ENCODE assay signal across 1 cellular context in the genomic region with DNA sequence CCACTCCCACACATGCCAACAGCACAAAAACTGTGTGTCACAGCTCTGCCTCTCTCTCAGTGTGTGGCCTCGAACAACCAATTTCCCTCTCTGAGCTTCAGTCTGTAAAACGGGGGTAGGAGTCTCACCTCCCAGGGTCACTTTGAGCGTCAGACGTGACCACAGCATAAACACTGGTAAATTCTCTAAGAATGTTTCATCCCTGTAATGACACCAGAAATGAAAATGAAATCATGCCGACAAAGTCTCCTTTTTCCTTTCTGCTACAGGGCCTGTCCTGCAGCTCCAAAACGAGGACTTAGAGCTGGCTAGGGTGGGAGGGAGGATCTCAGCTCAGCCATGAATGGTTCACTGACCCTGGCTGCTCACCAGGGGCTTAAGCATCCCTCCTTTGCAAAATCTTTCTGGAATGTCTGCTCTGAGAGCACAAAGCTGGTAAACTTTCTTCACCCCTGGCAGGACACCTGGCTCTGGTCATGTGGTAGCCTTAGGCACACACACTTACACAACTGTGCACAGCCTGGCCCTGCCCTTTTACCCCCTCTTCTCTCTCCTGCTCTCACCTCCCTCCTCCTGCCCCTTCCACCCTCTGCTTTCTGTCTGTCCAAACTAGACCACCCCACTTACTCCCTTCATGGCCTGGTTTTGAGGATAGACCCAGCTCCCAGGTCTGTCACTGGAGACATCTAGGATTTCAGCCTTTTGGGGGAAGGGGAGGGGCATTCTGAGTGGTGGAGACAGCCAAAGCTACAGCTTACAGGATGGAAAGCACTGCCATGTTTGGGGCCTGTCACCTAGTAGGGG.
TF ChIP-seq lines count a peak whose summit lies in the region.

No MANE protein-coding gene starts in this region.

TF ChIP-seq in GM23338, 12 proteins besides CTCF, POLR2A, EP300 and RAD21 (continued from another document):
- TF ChIP-seq REST (IDR thresholded peaks at IDR 0.05; ENCODE audit: unreplicated experiment) (no peak), POLR2AphosphoS5 (IDR thresholded peaks at IDR 0.05; ENCODE audit: low read depth) (no peak)
